In genomic region chr10:86167101-86167761, GRCh38 we compare ENCODE assay signal across 16 cellular contexts.
A peak's percentile ranks its signal among the peaks of the same experiment; 100 is the strongest.
DNase-seq lines count a peak whose midpoint lies in the region; ATAC-seq and TF ChIP-seq lines count a peak whose summit lies in the region.
"Had no signal": no experiment of that assay in that cellular context is flagged by ENCODE, and none has a peak within 500 bp of the region (broad histone marks: within the 10 kb centered on the region; RNA-seq: fewer than 3 reads in every experiment).

No MANE protein-coding gene starts in this region.

- peaks cover 0 to 7% of the 10 kb centered on the region in 2 donors for H3K4me1 ChIP-seq in neuronal stem cell (ENCODE audit: control insufficient read depth in 2 of 2, insufficient read depth in 1 of 2, low read depth in 1 of 2, low read length in 2 of 2)
- H3K4me1 ChIP-seq in spleen = no peaks in the 10 kb centered on the region
- H3K4me1 ChIP-seq: A549, BE2C had no signal

- no peaks in the 10 kb centered on the region for H3K36me3 ChIP-seq in neuronal stem cell (replicated peaks in 1 of 2; ENCODE audit: control insufficient read depth in 2 of 2, insufficient read depth in 2 of 2, low read length in 2 of 2)
- H3K36me3 ChIP-seq in spleen = no peaks in the 10 kb centered on the region
- H3K36me3 ChIP-seq: BE2C had no signal

- no peak overlapping the region for H2BK5ac ChIP-seq in neuronal stem cell (ENCODE audit: low read length)

- H4K8ac ChIP-seq in neuronal stem cell (ENCODE audit: low read depth, low read length) = no peak overlapping the region

- intact Hi-C loops in spleen (cut with DNase I; ENCODE audit: low total_unique reads) = no loop called here

- H3K9me3 Mint-ChIP-seq in activated naive CD8-positive, alpha-beta T cell treated with anti-CD3 and anti-CD28 coated beads, Interleukin-2, amount 10 ng/mL, durations not matched to agents 7 days and 5 days = no peaks in the 10 kb centered on the region
- H3K9me3 Mint-ChIP-seq in activated naive CD8-positive, alpha-beta T cell treated with anti-CD3 and anti-CD28 coated beads for 36 hours = no peaks in the 10 kb centered on the region
- no peaks in the 10 kb centered on the region for H3K9me3 Mint-ChIP-seq in stimulated activated memory B cell treated with anti-CD40 and anti-IgM and Interleukin-4, amounts not matched to agents 10 μg/mL and 1 μg/mL and 100 μg/mL, for 72 hours
- H3K9me3 Mint-ChIP-seq in activated T-cell treated with anti-CD3 and anti-CD28 coated beads, Interleukin-2, amount 50 U/mL, for 4 hours = no peaks in the 10 kb centered on the region
- H3K9me3 Mint-ChIP-seq: CD8-positive, alpha-beta T cell; H9 had no signal

- H3K79me1 ChIP-seq in neuronal stem cell (ENCODE audit: low read depth, low read length) = no peaks in the 10 kb centered on the region

- H3K4me2 ChIP-seq in neuronal stem cell (ENCODE audit: insufficient read depth, low read length, poor library complexity, severe bottlenecking) = no peak overlapping the region
- H3K4me2 ChIP-seq: A549 had no signal

- peaks cover 14% of the 10 kb centered on the region for H3K27me3 Mint-ChIP-seq in activated naive CD8-positive, alpha-beta T cell treated with anti-CD3 and anti-CD28 coated beads, Interleukin-2, amount 10 ng/mL, durations not matched to agents 7 days and 5 days
- H3K27me3 Mint-ChIP-seq in activated naive CD8-positive, alpha-beta T cell treated with anti-CD3 and anti-CD28 coated beads for 36 hours = peaks cover 4% of the 10 kb centered on the region
- no peaks in the 10 kb centered on the region for H3K27me3 Mint-ChIP-seq in stimulated activated memory B cell treated with anti-CD40 and anti-IgM and Interleukin-4, amounts not matched to agents 10 μg/mL and 1 μg/mL and 100 μg/mL, for 72 hours
- peaks cover 2% of the 10 kb centered on the region for H3K27me3 Mint-ChIP-seq in activated T-cell treated with anti-CD3 and anti-CD28 coated beads, Interleukin-2, amount 50 U/mL, for 4 hours (ENCODE audit: low read depth)

- DNase-seq in activated naive CD8-positive, alpha-beta T cell treated with anti-CD3 and anti-CD28 coated beads, Interleukin-2, amount 10 ng/mL, durations not matched to agents 7 days and 5 days = peak; percentile 15
- DNase-seq in activated naive CD8-positive, alpha-beta T cell treated with anti-CD3 and anti-CD28 coated beads for 36 hours = no peak
- DNase-seq in neuronal stem cell (ENCODE audit: low spot score) (no peak), spleen (peak; percentile 50), globus pallidus (ENCODE audit: low spot score) (no peak)
- no peak for DNase-seq in activated T-cell treated with anti-CD3 and anti-CD28 coated beads, Interleukin-2, amount 50 U/mL, for 4 hours
- DNase-seq: BE2C; CD8-positive, alpha-beta T cell; DND-41; GDM1; GOT3; H9 had no signal

- no peak overlapping the region for H3K14ac ChIP-seq in neuronal stem cell (ENCODE audit: low read length)

- no peak overlapping the region for H2BK120ac ChIP-seq in neuronal stem cell (ENCODE audit: low read depth, low read length)

- peak overlapping the region; percentile 28 for H2BK15ac ChIP-seq in neuronal stem cell (ENCODE audit: low read length)

- H3K4me3 ChIP-seq in neuronal stem cell (ENCODE audit: low read length in 2 of 2) = no peak overlapping the region
- no peak overlapping the region for H3K4me3 ChIP-seq in spleen
- H3K4me3 ChIP-seq: A549 had no signal

- H3K9ac ChIP-seq in neuronal stem cell (ENCODE audit: low read depth, low read length, poor library complexity) = no peak overlapping the region

- H3K27ac ChIP-seq in neuronal stem cell (replicated peaks; ENCODE audit: low read length) (no peak overlapping the region), spleen (no peak overlapping the region)
- H3K27ac ChIP-seq: A549, C4-2B had no signal

- no peaks in the 10 kb centered on the region for H3K4me1 Mint-ChIP-seq in activated naive CD8-positive, alpha-beta T cell treated with anti-CD3 and anti-CD28 coated beads, Interleukin-2, amount 10 ng/mL, durations not matched to agents 7 days and 5 days
- no peaks in the 10 kb centered on the region for H3K4me1 Mint-ChIP-seq in activated naive CD8-positive, alpha-beta T cell treated with anti-CD3 and anti-CD28 coated beads for 36 hours
- peaks cover 21% of the 10 kb centered on the region for H3K4me1 Mint-ChIP-seq in stimulated activated memory B cell treated with anti-CD40 and anti-IgM and Interleukin-4, amounts not matched to agents 10 μg/mL and 1 μg/mL and 100 μg/mL, for 72 hours
- H3K4me1 Mint-ChIP-seq in activated T-cell treated with anti-CD3 and anti-CD28 coated beads, Interleukin-2, amount 50 U/mL, for 4 hours (ENCODE audit: low read depth) = no peaks in the 10 kb centered on the region

- no peak for ATAC-seq in activated naive CD8-positive, alpha-beta T cell treated with anti-CD3 and anti-CD28 coated beads, Interleukin-2, amount 10 ng/mL, durations not matched to agents 7 days and 5 days (ENCODE audit: low read depth)
- ATAC-seq in stimulated activated memory B cell treated with anti-CD40 and anti-IgM and Interleukin-4, amounts not matched to agents 10 μg/mL and 1 μg/mL and 100 μg/mL, for 72 hours = no peak
- no peak for ATAC-seq in activated T-cell treated with anti-CD3 and anti-CD28 coated beads, Interleukin-2, amount 50 U/mL, for 4 hours
- ATAC-seq: A549; CD8-positive, alpha-beta T cell had no signal

- no peak overlapping the region for H2BK12ac ChIP-seq in neuronal stem cell (ENCODE audit: low read length)

- H3K9me3 ChIP-seq in neuronal stem cell (replicated peaks in 1 of 2; ENCODE audit: control insufficient read depth in 2 of 2, insufficient read depth in 1 of 2, low read depth in 1 of 2, low read length in 2 of 2) (no peaks in the 10 kb centered on the region), spleen (no peaks in the 10 kb centered on the region)
- H3K9me3 ChIP-seq: A549, BE2C, Caco-2 had no signal

- POLR2A ChIA-PET in activated naive CD8-positive, alpha-beta T cell treated with anti-CD3 and anti-CD28 coated beads, Interleukin-2, amount 10 ng/mL, durations not matched to agents 7 days and 5 days (lab: Charles Lee) = no interaction called here

- H3K18ac ChIP-seq in neuronal stem cell (ENCODE audit: low read length) = no peak overlapping the region

- WGBS in neuronal stem cell (ENCODE audit: extremely low coverage in 2 of 2, insufficient read length in 2 of 2, insufficient replicate concordance in 1 of 2), 2 donors = no CpG with 5 or more reads among the region's 6 CpGs
- WGBS in spleen, 5 donors = 73 to 90% (median 81%) methylated on average over 3 to 6 of the region's 6 CpGs

- no peak overlapping the region for H3K4me3 Mint-ChIP-seq in activated naive CD8-positive, alpha-beta T cell treated with anti-CD3 and anti-CD28 coated beads, Interleukin-2, amount 10 ng/mL, durations not matched to agents 7 days and 5 days
- no peak overlapping the region for H3K4me3 Mint-ChIP-seq in activated naive CD8-positive, alpha-beta T cell treated with anti-CD3 and anti-CD28 coated beads for 36 hours
- H3K4me3 Mint-ChIP-seq in stimulated activated memory B cell treated with anti-CD40 and anti-IgM and Interleukin-4, amounts not matched to agents 10 μg/mL and 1 μg/mL and 100 μg/mL, for 72 hours = no peak overlapping the region
- H3K4me3 Mint-ChIP-seq in activated T-cell treated with anti-CD3 and anti-CD28 coated beads, Interleukin-2, amount 50 U/mL, for 4 hours = no peak overlapping the region
- H3K4me3 Mint-ChIP-seq: CD8-positive, alpha-beta T cell; H9 had no signal

- no peak for TF ChIP-seq POLR2A in spleen (IDR thresholded peaks at IDR 0.05)

- H2AK5ac ChIP-seq in neuronal stem cell (ENCODE audit: low read depth, low read length) = no peak overlapping the region

- H3K27ac Mint-ChIP-seq in activated naive CD8-positive, alpha-beta T cell treated with anti-CD3 and anti-CD28 coated beads, Interleukin-2, amount 10 ng/mL, durations not matched to agents 7 days and 5 days = no peak overlapping the region
- no peak overlapping the region for H3K27ac Mint-ChIP-seq in activated naive CD8-positive, alpha-beta T cell treated with anti-CD3 and anti-CD28 coated beads for 36 hours
- no peak overlapping the region for H3K27ac Mint-ChIP-seq in stimulated activated memory B cell treated with anti-CD40 and anti-IgM and Interleukin-4, amounts not matched to agents 10 μg/mL and 1 μg/mL and 100 μg/mL, for 72 hours
- H3K27ac Mint-ChIP-seq: CD8-positive, alpha-beta T cell; H9 had no signal

- no peak overlapping the region for H3K23ac ChIP-seq in neuronal stem cell (ENCODE audit: low read depth, low read length, poor library complexity)

- H3K36me3 Mint-ChIP-seq in activated naive CD8-positive, alpha-beta T cell treated with anti-CD3 and anti-CD28 coated beads, Interleukin-2, amount 10 ng/mL, durations not matched to agents 7 days and 5 days = no peaks in the 10 kb centered on the region
- H3K36me3 Mint-ChIP-seq in activated naive CD8-positive, alpha-beta T cell treated with anti-CD3 and anti-CD28 coated beads for 36 hours = no peaks in the 10 kb centered on the region
- H3K36me3 Mint-ChIP-seq in stimulated activated memory B cell treated with anti-CD40 and anti-IgM and Interleukin-4, amounts not matched to agents 10 μg/mL and 1 μg/mL and 100 μg/mL, for 72 hours = no peaks in the 10 kb centered on the region
- H3K36me3 Mint-ChIP-seq in activated T-cell treated with anti-CD3 and anti-CD28 coated beads, Interleukin-2, amount 50 U/mL, for 4 hours (ENCODE audit: insufficient read depth) = no peaks in the 10 kb centered on the region
- H3K36me3 Mint-ChIP-seq: CD8-positive, alpha-beta T cell had no signal

- H3K27me3 ChIP-seq in neuronal stem cell (ENCODE audit: control insufficient read depth in 3 of 3, insufficient read depth in 3 of 3, low read depth in 1 of 3, low read length in 3 of 3) = peaks cover 0 to 2% (median 0%) of the 10 kb centered on the region in 3 experiments
- H3K27me3 ChIP-seq in spleen (replicated peaks in 1 of 7) = no peaks in the 10 kb centered on the region
- H3K27me3 ChIP-seq: BE2C had no signal

- no peak overlapping the region for H4K91ac ChIP-seq in neuronal stem cell (ENCODE audit: low read depth, low read length, poor library complexity)

- no peak overlapping the region for H2AFZ ChIP-seq in neuronal stem cell (ENCODE audit: low read length)

- TF ChIP-seq CTCF in spleen (IDR thresholded peaks at IDR 0.05 in 8 of 11, conservative IDR thresholded peaks at IDR 0.05 in 3 of 11) = no peak

- no peak overlapping the region for H3K4ac ChIP-seq in neuronal stem cell (ENCODE audit: low read length)

Comparison
In these comparisons a context has a peak if more than half of its experiments do, and no peak if none do; other contexts are left out.
1. DNase-seq: peak in activated naive CD8-positive, alpha-beta T cell treated with anti-CD3 and anti-CD28 coated beads, Interleukin-2, amount 10 ng/mL, durations not matched to agents 7 days and 5 days (single experiment) and spleen (single experiment); none in activated naive CD8-positive, alpha-beta T cell treated with anti-CD3 and anti-CD28 coated beads for 36 hours (single experiment), neuronal stem cell (single experiment), activated T-cell treated with anti-CD3 and anti-CD28 coated beads, Interleukin-2, amount 50 U/mL, for 4 hours (single experiment) and globus pallidus (single experiment).